Comparison of ENCODE assay signal across 1 cellular context in genomic region chr18:25349926-25350560, GRCh38.
TF ChIP-seq lines count a peak whose summit lies in the region.

No MANE protein-coding gene starts in this region.

TF ChIP-seq in HepG2, 621 proteins besides CTCF, POLR2A, EP300 and RAD21 (continued from another document):
- TF ChIP-seq ZNF800 (CRISPR knock-in tag; IDR thresholded peaks at IDR 0.05) (no peak), ZNF121 (CRISPR knock-in tag; IDR thresholded peaks at IDR 0.05) (no peak), ARNT (IDR thresholded peaks at IDR 0.05) (no peak), ZNF260 (CRISPR knock-in tag; IDR thresholded peaks at IDR 0.05; ENCODE audit: borderline replicate concordance, low read depth) (no peak), EZH2 (conservative IDR thresholded peaks at IDR 0.05; ENCODE audit: low read depth, low read length) (no peak), RFX5 (IDR thresholded peaks at IDR 0.05; ENCODE audit: low read depth, low read length) (no peak)
- TF ChIP-seq, protein P1, sequence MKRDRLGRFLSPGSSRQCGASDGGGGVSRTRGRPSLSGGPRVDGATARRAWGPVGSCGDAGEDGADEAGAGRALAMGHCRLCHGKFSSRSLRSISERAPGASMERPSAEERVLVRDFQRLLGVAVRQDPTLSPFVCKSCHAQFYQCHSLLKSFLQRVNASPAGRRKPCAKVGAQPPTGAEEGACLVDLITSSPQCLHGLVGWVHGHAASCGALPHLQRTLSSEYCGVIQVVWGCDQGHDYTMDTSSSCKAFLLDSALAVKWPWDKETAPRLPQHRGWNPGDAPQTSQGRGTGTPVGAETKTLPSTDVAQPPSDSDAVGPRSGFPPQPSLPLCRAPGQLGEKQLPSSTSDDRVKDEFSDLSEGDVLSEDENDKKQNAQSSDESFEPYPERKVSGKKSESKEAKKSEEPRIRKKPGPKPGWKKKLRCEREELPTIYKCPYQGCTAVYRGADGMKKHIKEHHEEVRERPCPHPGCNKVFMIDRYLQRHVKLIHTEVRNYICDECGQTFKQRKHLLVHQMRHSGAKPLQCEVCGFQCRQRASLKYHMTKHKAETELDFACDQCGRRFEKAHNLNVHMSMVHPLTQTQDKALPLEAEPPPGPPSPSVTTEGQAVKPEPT (CRISPR knock-in tag; IDR thresholded peaks at IDR 0.05; ENCODE audit: low read depth): no peak
- TF ChIP-seq, protein P2, sequence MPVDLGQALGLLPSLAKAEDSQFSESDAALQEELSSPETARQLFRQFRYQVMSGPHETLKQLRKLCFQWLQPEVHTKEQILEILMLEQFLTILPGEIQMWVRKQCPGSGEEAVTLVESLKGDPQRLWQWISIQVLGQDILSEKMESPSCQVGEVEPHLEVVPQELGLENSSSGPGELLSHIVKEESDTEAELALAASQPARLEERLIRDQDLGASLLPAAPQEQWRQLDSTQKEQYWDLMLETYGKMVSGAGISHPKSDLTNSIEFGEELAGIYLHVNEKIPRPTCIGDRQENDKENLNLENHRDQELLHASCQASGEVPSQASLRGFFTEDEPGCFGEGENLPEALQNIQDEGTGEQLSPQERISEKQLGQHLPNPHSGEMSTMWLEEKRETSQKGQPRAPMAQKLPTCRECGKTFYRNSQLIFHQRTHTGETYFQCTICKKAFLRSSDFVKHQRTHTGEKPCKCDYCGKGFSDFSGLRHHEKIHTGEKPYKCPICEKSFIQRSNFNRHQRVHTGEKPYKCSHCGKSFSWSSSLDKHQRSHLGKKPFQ (CRISPR knock-in tag; IDR thresholded peaks at IDR 0.05; ENCODE audit: insufficient replicate concordance): no peak
